ENCODE assay signal across 15 cellular contexts in genomic region chr15:92847841-92848240, GRCh38.
"Had no signal": no experiment of that assay in that cellular context is flagged by ENCODE, and none has a peak within 500 bp of the region (broad histone marks: within the 10 kb centered on the region; RNA-seq: fewer than 3 reads in every experiment).

No MANE protein-coding gene starts in this region.

- H3K36me3 ChIP-seq: gastroesophageal sphincter, left lung, transverse colon had no signal

- DNase-seq: activated CD4-positive, alpha-beta T cell treated with anti-CD3 and anti-CD28 coated beads, Interleukin-2, amount 50 U/mL, for 4 hours; activated CD4-positive, CD25-positive, alpha-beta regulatory T cell; activated CD8-positive, alpha-beta memory T cell treated with anti-CD3 and anti-CD28 coated beads, Interleukin-2, amount 50 U/mL, for 48 hours; central memory CD4-positive, alpha-beta T cell; effector CD8-positive, alpha-beta T cell; left lung; mesendoderm; right cardiac atrium; Right ventricle myocardium superior; small intestine; substantia nigra; transverse colon had no signal

- ATAC-seq: gastroesophageal sphincter had no signal

- H3K27me3 ChIP-seq: gastroesophageal sphincter, left lung, transverse colon had no signal

- H3K9me3 Mint-ChIP-seq: T-helper 1 cell treated with Interleukin-12 subunit alpha and Interleukin-12 subunit beta and Interleukin-4 antibody, amounts not matched to agents 30 μg/mL and 1 μg/mL, for 36 hours had no signal

- H3K4me3 Mint-ChIP-seq: T-helper 1 cell treated with Interleukin-12 subunit alpha and Interleukin-12 subunit beta and Interleukin-4 antibody, amounts not matched to agents 30 μg/mL and 1 μg/mL, for 36 hours had no signal

- H3K9me3 ChIP-seq: gastroesophageal sphincter, transverse colon had no signal

- H3K27ac ChIP-seq: coronary artery, gastroesophageal sphincter, left lung had no signal

- H3K4me3 ChIP-seq: coronary artery, gastroesophageal sphincter, left lung, transverse colon had no signal
